ENCODE assay signal across 19 cellular contexts in genomic region chrX:31604629-31605221, GRCh38.
DNase-seq lines count a peak whose midpoint lies in the region; ATAC-seq and TF ChIP-seq lines count a peak whose summit lies in the region.
"Had no signal": no experiment of that assay in that cellular context is flagged by ENCODE, and none has a peak within 500 bp of the region (broad histone marks: within the 10 kb centered on the region; RNA-seq: fewer than 3 reads in every experiment).

No MANE protein-coding gene starts in this region.

- no peaks in the 10 kb centered on the region for H3F3A ChIP-seq in GM23338 (replicated peaks; ENCODE audit: low read depth)

- H3K4me1 ChIP-seq in GM23338 (ENCODE audit: insufficient read depth): no peaks in the 10 kb centered on the region
- H3K4me1 ChIP-seq: sigmoid colon, upper lobe of left lung had no signal

- H3K27ac Mint-ChIP-seq in GM23338: no peak overlapping the region
- H3K27ac Mint-ChIP-seq: B cell, naive B cell had no signal

- H3K4me2 ChIP-seq in GM23338: no peak overlapping the region

- H3K36me3 Mint-ChIP-seq in GM23338 (ENCODE audit: low read depth): no peaks in the 10 kb centered on the region
- H3K36me3 Mint-ChIP-seq: naive B cell had no signal

- H3K9me2 ChIP-seq in GM23338 (ENCODE audit: insufficient read depth): no peaks in the 10 kb centered on the region

- TF ChIP-seq CTCF in GM23338 (conservative IDR thresholded peaks at IDR 0.05; ENCODE audit: low read depth in 2 of 2): no peak

- no peaks in the 10 kb centered on the region for H3K27me3 ChIP-seq in GM23338 (ENCODE audit: insufficient read depth)
- H3K27me3 ChIP-seq: sigmoid colon, upper lobe of left lung had no signal

- no peak overlapping the region for H2AFZ ChIP-seq in GM23338
- H2AFZ ChIP-seq: GM23248 had no signal

- H3K36me3 ChIP-seq in GM23338 (ENCODE audit: insufficient read depth): no peaks in the 10 kb centered on the region
- H3K36me3 ChIP-seq: sigmoid colon, upper lobe of left lung had no signal

- no peak overlapping the region for H3K27ac ChIP-seq in GM23338 (ENCODE audit: low read depth)
- H3K27ac ChIP-seq: dorsolateral prefrontal cortex, GM23248, sigmoid colon, upper lobe of left lung had no signal

- DNase-seq in NOMO-1 treated with dmso at 0.1 percent for 144 hours (lab: John Stamatoyannopoulos, UW; ENCODE audit: unreplicated experiment) (peak; percentile 21), Right ventricle myocardium inferior (ENCODE audit: missing footprints) (no peak), DMS53 (lab: John Stamatoyannopoulos, UW) (no peak), GM23338 (ENCODE audit: low spot score) (no peak)
- DNase-seq: dorsolateral prefrontal cortex, foreskin fibroblast, GDM1, GM23248, kidney, naive B cell, NCI-H2081 treated with DMSO at 0.1 percent for 48 hours, sigmoid colon, T1000, upper lobe of left lung had no signal

- peak; percentile 90 for ATAC-seq in GM18519 (IDR thresholded peaks at IDR 0.05; ENCODE audit: low FRiP score, unreplicated experiment)
- ATAC-seq in GM21526 (IDR thresholded peaks at IDR 0.05; ENCODE audit: low FRiP score, unreplicated experiment): peak; percentile 70
- peak; percentile 86 for ATAC-seq in HG03064 (IDR thresholded peaks at IDR 0.05; ENCODE audit: low read depth, unreplicated experiment)
- no peak for ATAC-seq in Right ventricle myocardium inferior
- ATAC-seq in HG02571 (IDR thresholded peaks at IDR 0.05; ENCODE audit: unreplicated experiment): no peak
- no peak for ATAC-seq in GM23338

- H3K27me3 Mint-ChIP-seq in GM23338 (ENCODE audit: insufficient read depth, low read depth, poor library complexity): no peaks in the 10 kb centered on the region
- H3K27me3 Mint-ChIP-seq: B cell, naive B cell had no signal

- H3K4me3 ChIP-seq in GM23338: no peak overlapping the region
- H3K4me3 ChIP-seq: dorsolateral prefrontal cortex, GM23248, sigmoid colon, upper lobe of left lung had no signal

- H3K4me1 Mint-ChIP-seq in GM23338: no peaks in the 10 kb centered on the region
- H3K4me1 Mint-ChIP-seq: B cell, naive B cell had no signal

- H3K9me3 Mint-ChIP-seq in GM23338: no peaks in the 10 kb centered on the region

- intact Hi-C loops in Right ventricle myocardium inferior (cut with DNase I): no loop called here

- H3K79me2 ChIP-seq in GM23338 (replicated peaks; ENCODE audit: insufficient read depth): no peaks in the 10 kb centered on the region

- no peak overlapping the region for H3K4me3 Mint-ChIP-seq in GM23338
- H3K4me3 Mint-ChIP-seq: B cell, naive B cell had no signal

- H4K20me1 ChIP-seq in GM23338 (replicated peaks; ENCODE audit: insufficient read depth): no peaks in the 10 kb centered on the region

TF ChIP-seq in GM23338, 12 proteins besides CTCF, POLR2A, EP300 and RAD21:
- TF ChIP-seq NANOG (IDR thresholded peaks at IDR 0.05; ENCODE audit: borderline replicate concordance) (no peak), EZH2 (IDR thresholded peaks at IDR 0.05; ENCODE audit: low read depth, unreplicated experiment) (no peak), ZNF331 (CRISPR knock-in tag; IDR thresholded peaks at IDR 0.05; ENCODE audit: low read depth) (no peak), JUNB (IDR thresholded peaks at IDR 0.05; ENCODE audit: unreplicated experiment) (no peak)

Comparison
In these comparisons a context has a peak if more than half of its experiments do, and no peak if none do; other contexts are left out.
1. ATAC-seq: peak in GM18519 (single experiment), GM21526 (single experiment) and HG03064 (single experiment); none in Right ventricle myocardium inferior (single experiment), HG02571 (single experiment) and GM23338 (single experiment).